In genomic region chr1:94153133-94153532, GRCh38 we compare ENCODE assay signal across 8 cellular contexts. TPM values are rescaled to one million over a fixed set of nuclear protein-coding genes. Genes with fewer than 3 reads are reported as not detected.
"Had no signal": no experiment of that assay in that cellular context is flagged by ENCODE, and none has a peak within 500 bp of the region (broad histone marks: within the 10 kb centered on the region; RNA-seq: fewer than 3 reads in every experiment).

No MANE protein-coding gene starts in this region.

- H3K4me1 Mint-ChIP-seq: IgD-negative memory B cell had no signal

- DNase-seq: H9, HCEC 1CT had no signal

- H2AFZ ChIP-seq: GM23338 had no signal

- H3K9me3 Mint-ChIP-seq: GM23338, H9, IgD-negative memory B cell had no signal

- ATAC-seq: GM23338 had no signal

- FAIRE-seq: H1, H54, HTR-8/SVneo had no signal

- H3K4me3 Mint-ChIP-seq: GM23338, H9, IgD-negative memory B cell had no signal

- H3K4me2 ChIP-seq: GM23338 had no signal

- H3K27ac Mint-ChIP-seq: GM23338, IgD-negative memory B cell had no signal

- H3K27me3 Mint-ChIP-seq: IgD-negative memory B cell had no signal

- H3K4me3 ChIP-seq: GM23338 had no signal

RNA-seq across cellular contexts. Expression of gene ABCA4, which starts 32.2 kb away (rescaled TPM):
- total RNA-seq: GM23338, H1, H9, HT-29 had no signal
- polyA plus RNA-seq: GM23338, IgD-negative memory B cell had no signal
